In the genomic region with DNA sequence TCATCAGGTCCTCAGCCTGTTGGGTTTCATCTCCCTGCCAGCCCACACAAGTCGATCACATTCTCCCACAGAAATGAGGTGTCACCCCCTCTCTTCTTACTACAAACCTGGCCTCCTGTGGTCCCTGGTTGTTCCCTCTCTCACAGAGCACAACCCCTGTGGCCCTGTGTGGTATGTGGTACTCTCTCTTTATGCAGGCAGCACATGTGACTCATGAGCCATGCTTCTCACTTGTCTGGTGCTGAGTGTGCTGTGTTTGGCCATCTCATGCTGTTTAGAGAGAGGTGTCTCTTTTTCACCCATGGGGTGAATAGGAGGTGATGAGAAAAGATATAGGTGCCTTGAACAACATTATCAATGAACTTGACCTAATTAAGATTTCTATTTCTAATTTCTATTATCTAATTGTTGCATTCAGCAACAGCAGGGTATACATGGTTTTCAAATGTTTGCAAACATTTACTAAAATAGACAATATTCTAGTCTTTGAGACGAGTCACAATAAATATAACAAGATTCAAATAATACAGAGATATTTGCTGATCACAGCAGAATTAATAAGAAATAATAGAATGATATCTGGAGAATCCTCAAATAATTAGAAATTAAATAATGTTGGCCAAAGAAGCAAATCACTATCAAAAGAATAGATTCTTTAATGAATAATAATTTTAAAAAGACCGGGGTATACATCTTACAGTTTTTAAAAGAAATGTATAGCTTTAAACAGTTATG, we compare ENCODE assay signal across 18 cellular contexts.
DNase-seq lines count a peak whose midpoint lies in the region; TF ChIP-seq lines count a peak whose summit lies in the region.
"Had no signal": no experiment of that assay in that cellular context is flagged by ENCODE, and none has a peak within 500 bp of the region (broad histone marks: within the 10 kb centered on the region; RNA-seq: fewer than 3 reads in every experiment).

No MANE protein-coding gene starts in this region.

- no peak overlapping the region for H3K27ac Mint-ChIP-seq in chondrocyte (ENCODE audit: unreplicated experiment)
- no peak overlapping the region for H3K27ac Mint-ChIP-seq in immature natural killer cell
- H3K27ac Mint-ChIP-seq: activated naive CD4-positive, alpha-beta T cell treated with anti-CD3 and anti-CD28 coated beads, Interleukin-2, amount 50 U/mL, for 24 hours; CD4-positive, alpha-beta memory T cell had no signal

- H3K27ac ChIP-seq in caudate nucleus (ENCODE audit: low read depth, low read length): no peak overlapping the region

- H3K4me3 Mint-ChIP-seq in chondrocyte (ENCODE audit: unreplicated experiment) (no peak overlapping the region), immature natural killer cell (no peak overlapping the region)
- H3K4me3 Mint-ChIP-seq: activated naive CD4-positive, alpha-beta T cell treated with anti-CD3 and anti-CD28 coated beads, Interleukin-2, amount 50 U/mL, for 24 hours; CD4-positive, alpha-beta memory T cell had no signal

- H3K4me1 Mint-ChIP-seq in chondrocyte (ENCODE audit: low read depth) (peaks cover 10% of the 10 kb centered on the region), immature natural killer cell (no peaks in the 10 kb centered on the region)
- H3K4me1 Mint-ChIP-seq: activated naive CD4-positive, alpha-beta T cell treated with anti-CD3 and anti-CD28 coated beads, Interleukin-2, amount 50 U/mL, for 24 hours; CD4-positive, alpha-beta memory T cell had no signal

- DNase-seq in A172 (ENCODE audit: low spot score) (peak; percentile 37), H4 (ENCODE audit: low spot score) (peak; percentile 35), amniotic epithelial cell (ENCODE audit: low read depth) (peak; percentile 63), glomerular visceral epithelial cell (ENCODE audit: extremely low spot score) (peak; percentile 66), chondrocyte (ENCODE audit: low spot score) (no peak), hypothalamus (lab: John Stamatoyannopoulos, UW) (no peak), immature natural killer cell (no peak), caudate nucleus (lab: John Stamatoyannopoulos, UW) (no peak)
- DNase-seq: activated CD4-positive, alpha-beta T cell treated with anti-CD3 and anti-CD28 coated beads, Interleukin-2, amount 50 U/mL, for 48 hours; activated T-cell treated with anti-CD3 and anti-CD28 coated beads, Interleukin-2, amount 50 U/mL, for 1 hour; CD4-positive, alpha-beta memory T cell; DND-41; hippocampal formation; KBM-7; NCI-H1417; occipital lobe; RPMI8226 had no signal

- no peak for TF ChIP-seq CTCF in chondrocyte (IDR thresholded peaks at IDR 0.05)

- H3K36me3 Mint-ChIP-seq in chondrocyte (ENCODE audit: low read depth) (no peaks in the 10 kb centered on the region), immature natural killer cell (no peaks in the 10 kb centered on the region)
- H3K36me3 Mint-ChIP-seq: activated naive CD4-positive, alpha-beta T cell treated with anti-CD3 and anti-CD28 coated beads, Interleukin-2, amount 50 U/mL, for 24 hours; CD4-positive, alpha-beta memory T cell had no signal

- no peaks in the 10 kb centered on the region for H3K9me3 Mint-ChIP-seq in chondrocyte (ENCODE audit: low read depth)
- H3K9me3 Mint-ChIP-seq in immature natural killer cell: peaks cover 0 to 30% (median 5%) of the 10 kb centered on the region in 6 donors

- H3K27me3 Mint-ChIP-seq in chondrocyte (ENCODE audit: low read depth) (no peaks in the 10 kb centered on the region), immature natural killer cell (ENCODE audit: low read depth in 3 of 3) (no peaks in the 10 kb centered on the region)
- H3K27me3 Mint-ChIP-seq: activated naive CD4-positive, alpha-beta T cell treated with anti-CD3 and anti-CD28 coated beads, Interleukin-2, amount 50 U/mL, for 24 hours; CD4-positive, alpha-beta memory T cell had no signal

Comparison
In these comparisons a context has a peak if more than half of its experiments do, and no peak if none do; other contexts are left out.
1. DNase-seq: peak in A172 (single experiment), H4 (single experiment), amniotic epithelial cell (single experiment) and glomerular visceral epithelial cell (single experiment); none in chondrocyte (single experiment), hypothalamus (0 of 51), immature natural killer cell (0 of 3) and caudate nucleus (0 of 61).